ENCODE assay signal across 9 cellular contexts in the genomic region with DNA sequence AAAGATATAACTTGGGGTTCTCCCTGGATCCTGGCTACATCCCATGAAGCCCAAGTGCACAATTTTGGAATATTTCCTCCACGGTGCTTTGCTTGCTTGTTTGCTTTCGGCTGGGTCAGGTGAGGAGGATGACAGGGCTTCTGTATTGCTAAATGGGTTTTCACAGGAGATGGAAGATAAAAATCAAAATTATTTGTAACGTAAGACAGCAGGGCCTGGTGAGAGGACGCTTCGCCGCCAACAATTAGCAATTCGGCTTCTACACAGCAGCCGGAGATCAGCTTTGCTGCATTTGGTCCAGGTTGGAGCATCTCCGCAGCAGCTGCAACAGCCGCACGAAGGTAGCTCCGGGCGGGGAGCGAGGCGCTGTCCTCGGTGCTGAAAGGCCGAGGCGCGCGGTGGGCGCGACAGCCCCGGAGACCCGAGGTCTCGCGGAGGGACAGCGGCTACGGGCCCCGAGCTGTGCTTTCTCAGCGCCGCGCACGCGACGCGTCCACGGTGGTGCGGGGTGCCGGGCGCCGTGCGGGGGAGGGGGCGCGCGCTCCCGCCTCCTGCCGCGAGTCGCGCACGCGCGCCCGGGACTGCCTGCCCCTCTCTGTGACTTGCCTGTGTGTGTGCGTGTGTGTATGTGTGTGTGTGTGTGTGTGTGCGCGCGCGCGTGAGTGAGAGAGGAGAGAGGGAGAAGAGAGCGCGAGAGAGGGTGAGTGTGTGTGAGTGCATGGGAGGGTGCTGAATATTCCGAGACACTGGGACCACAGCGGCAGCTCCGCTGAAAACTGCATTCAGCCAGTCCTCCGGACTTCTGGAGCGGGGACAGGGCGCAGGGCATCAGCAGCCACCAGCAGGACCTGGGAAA. TPM values are rescaled to one million over a fixed set of nuclear protein-coding genes. Genes with fewer than 3 reads are reported as not detected.
A peak's percentile ranks its signal among the peaks of the same experiment; 100 is the strongest.
DNase-seq lines count a peak whose midpoint lies in the region; ATAC-seq, FAIRE-seq and TF ChIP-seq lines count a peak whose summit lies in the region.
"Had no signal": no experiment of that assay in that cellular context is flagged by ENCODE, and none has a peak within 500 bp of the region (broad histone marks: within the 10 kb centered on the region; RNA-seq: fewer than 3 reads in every experiment).

A gene (plus strand): TSS at position 703 of the 856 bp plus-strand sequence. CDS start 315 bp downstream, outside the sequence.

- peak within 1 kb of the TSS; percentile 94 to 99 (median 97) for H3K27ac Mint-ChIP-seq in brain
- H3K27ac Mint-ChIP-seq: stimulated activated naive CD8-positive, alpha-beta T cell treated with anti-CD3 and anti-CD28 coated beads, Interleukin-15, Interleukin-2, amounts not matched to agents 100 ng/mL and 50 ng/mL, for 24 hours had no signal

- H3K36me3 Mint-ChIP-seq in brain = no peaks in the 10 kb centered on the region

- FAIRE-seq in small intestine (lab: Jason Lieb, UNC) = no peak

- intact Hi-C loops in Right ventricle myocardium superior (cut with DNase I) = no loop called here

- H3K27ac ChIP-seq in right atrium auricular region = no peak within 1 kb of the TSS
- no peak within 1 kb of the TSS for H3K27ac ChIP-seq in iPS-18a (ENCODE audit: low read length)
- H3K27ac ChIP-seq in small intestine (ENCODE audit: low read depth in 1 of 2, low read length in 1 of 2) = no peak within 1 kb of the TSS

- H3K9me3 ChIP-seq in right atrium auricular region (no peaks in the 10 kb centered on the region), iPS-18a (ENCODE audit: control insufficient read depth, low read depth, low read length) (no peaks in the 10 kb centered on the region), small intestine (ENCODE audit: control insufficient read depth, low read depth) (no peaks in the 10 kb centered on the region)

- no peak within 1 kb of the TSS for H3K9ac ChIP-seq in iPS-18a (ENCODE audit: low read length)

- H3K4me3 ChIP-seq in right atrium auricular region (peak within 1 kb of the TSS in 1 of 2 donors; percentile 21), iPS-18a (ENCODE audit: low read length) (peak within 1 kb of the TSS; percentile 73), small intestine (ENCODE audit: low read depth in 1 of 2, low read length in 2 of 2) (no peak within 1 kb of the TSS)

- peaks cover 41% of the 10 kb centered on the region for H3K27me3 Mint-ChIP-seq in brain

- ATAC-seq in Right ventricle myocardium superior (ENCODE audit: poor library complexity) = peak; percentile 52
- no peak for ATAC-seq in GM19328 (IDR thresholded peaks at IDR 0.05; ENCODE audit: unreplicated experiment)
- no peak for ATAC-seq in HG03025 (IDR thresholded peaks at IDR 0.05; ENCODE audit: low FRiP score, unreplicated experiment)

- peak within 1 kb of the TSS; percentile 88 to 100 (median 96) for H3K4me3 Mint-ChIP-seq in brain
- H3K4me3 Mint-ChIP-seq: stimulated activated naive CD8-positive, alpha-beta T cell treated with anti-CD3 and anti-CD28 coated beads, Interleukin-15, Interleukin-2, amounts not matched to agents 100 ng/mL and 50 ng/mL, for 24 hours had no signal

- peaks cover 8 to 10% of the 10 kb centered on the region in 2 donors for H3K27me3 ChIP-seq in right atrium auricular region
- H3K27me3 ChIP-seq in iPS-18a (ENCODE audit: control insufficient read depth, insufficient read depth, low read length) = peaks cover 69% of the 10 kb centered on the region
- peaks cover 0 to 14% of the 10 kb centered on the region in 2 donors for H3K27me3 ChIP-seq in small intestine (ENCODE audit: control insufficient read depth in 2 of 2, insufficient read depth in 2 of 2, low read length in 2 of 2)

- WGBS in small intestine, 3 donors = 7 to 9% (median 7%) methylated on average over 62 to 68 of the region's 68 CpGs

- H3K9me3 Mint-ChIP-seq in brain = peaks cover 0 to 10% (median 0%) of the 10 kb centered on the region in 5 experiments
- H3K9me3 Mint-ChIP-seq: stimulated activated naive CD8-positive, alpha-beta T cell treated with anti-CD3 and anti-CD28 coated beads, Interleukin-15, Interleukin-2, amounts not matched to agents 100 ng/mL and 50 ng/mL, for 24 hours had no signal

- peaks cover 40% of the 10 kb centered on the region for H3K4me1 Mint-ChIP-seq in brain

- H3K36me3 ChIP-seq in right atrium auricular region (no peaks in the 10 kb centered on the region), iPS-18a (ENCODE audit: control insufficient read depth, low read depth, low read length) (no peaks in the 10 kb centered on the region), small intestine (ENCODE audit: control insufficient read depth in 2 of 2, insufficient read depth in 2 of 2, low read length in 2 of 2) (no peaks in the 10 kb centered on the region)

- TF ChIP-seq CTCF in right atrium auricular region (IDR thresholded peaks at IDR 0.05) (no peak), brain (conservative IDR thresholded peaks at IDR 0.05) (no peak)

- peaks cover 0 to 18% of the 10 kb centered on the region in 2 donors for H3K4me1 ChIP-seq in right atrium auricular region
- H3K4me1 ChIP-seq in iPS-18a (ENCODE audit: control insufficient read depth, low read depth, low read length) = peaks cover 9% of the 10 kb centered on the region
- no peaks in the 10 kb centered on the region for H3K4me1 ChIP-seq in small intestine (ENCODE audit: control insufficient read depth in 2 of 2, insufficient read depth in 1 of 2, low read depth in 1 of 2, low read length in 1 of 2)

- DNase-seq in Right ventricle myocardium superior (peak; percentile 57), right atrium auricular region (ENCODE audit: low spot score) (no peak), NCI-H2196 treated with DMSO at 0.1 percent for 48 hours (lab: John Stamatoyannopoulos, UW; ENCODE audit: unreplicated experiment) (peak; percentile 23), small intestine (peak; percentile 5)

RNA-seq across cellular contexts. Expression of the gene that starts here (rescaled TPM):
- not detected for total RNA-seq in Right ventricle myocardium superior
- not detected for total RNA-seq in right atrium auricular region
- 4.2 TPM for polyA plus RNA-seq in brain (ENCODE audit: insufficient read depth, low read depth, low replicate concordance)
- polyA plus RNA-seq in small intestine = under 1 TPM in 2 of 3 donors, not detected in 1; 0.27 to 0.40 TPM

Comparison
In these comparisons a context has a peak if more than half of its experiments do, and no peak if none do; other contexts are left out.
1. Peak in DNase-seq and ATAC-seq in Right ventricle myocardium superior; RNA of the gene not detected or under 1 TPM.
2. Peak in DNase-seq in small intestine; RNA of the gene not detected or under 1 TPM.